9 cellular contexts compared by ENCODE assay signal in the genomic region with DNA sequence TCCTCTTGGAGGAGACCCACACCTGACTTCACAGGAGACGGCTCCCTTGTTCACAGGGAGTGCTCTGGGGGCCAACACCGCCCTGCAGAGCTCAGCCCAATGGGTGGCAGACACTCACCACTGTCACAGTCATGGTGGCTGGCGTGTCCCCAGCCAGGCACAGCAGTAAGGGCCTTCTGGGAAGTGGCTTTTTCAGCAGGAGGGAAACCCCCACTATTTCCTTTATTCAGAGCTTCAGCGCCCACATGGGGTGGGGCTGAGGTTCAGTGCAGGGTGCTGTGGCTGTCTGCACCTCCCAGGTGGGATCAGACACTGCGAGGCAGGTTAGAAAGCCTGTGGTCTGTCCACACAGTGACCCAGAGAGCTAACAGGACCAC. TPM values are rescaled to one million over a fixed set of nuclear protein-coding genes. Genes with fewer than 3 reads are reported as not detected.
A peak's percentile ranks its signal among the peaks of the same experiment; 100 is the strongest.
DNase-seq lines count a peak whose midpoint lies in the region; ATAC-seq and TF ChIP-seq lines count a peak whose summit lies in the region.
"Had no signal": no experiment of that assay in that cellular context is flagged by ENCODE, and none has a peak within 500 bp of the region (broad histone marks: within the 10 kb centered on the region; RNA-seq: fewer than 3 reads in every experiment).

No MANE protein-coding gene starts in this region.

- H3K9me3 ChIP-seq in OCI-LY3 (ENCODE audit: insufficient read depth, low read length): no peaks in the 10 kb centered on the region

- no peaks in the 10 kb centered on the region for H3K27me3 Mint-ChIP-seq in activated T-cell treated with anti-CD3 and anti-CD28 coated beads, Interleukin-2, amount 50 U/mL, for 72 hours (ENCODE audit: low read depth)

- peaks cover 9% of the 10 kb centered on the region for H4K20me1 ChIP-seq in OCI-LY3 (ENCODE audit: insufficient read depth, low read length)

- H3K9ac ChIP-seq in OCI-LY3 (ENCODE audit: low read length): peak overlapping the region; percentile 65; the same call in 1 of the 2 replicates

- H3K36me3 ChIP-seq in OCI-LY3 (replicated peaks; ENCODE audit: low read depth, low read length): peaks cover 41% of the 10 kb centered on the region

- H3K36me3 Mint-ChIP-seq in activated T-cell treated with anti-CD3 and anti-CD28 coated beads, Interleukin-2, amount 50 U/mL, for 72 hours (ENCODE audit: insufficient read depth in 2 of 2): peaks cover 4 to 15% of the 10 kb centered on the region in 2 donors

- peak; percentile 70 to 72 for ATAC-seq in activated T-cell treated with anti-CD3 and anti-CD28 coated beads, Interleukin-2, amount 50 U/mL, for 72 hours (replicated peaks in 1 of 2)
- ATAC-seq in GM18858 (IDR thresholded peaks at IDR 0.05; ENCODE audit: unreplicated experiment): no peak
- ATAC-seq: HCT116 had no signal

- DNase-seq in GM10266 (ENCODE audit: extremely low spot score) (peak; percentile 76), retina (no peak), SHP77 treated with DMSO at 0.1 percent for 48 hours (lab: John Stamatoyannopoulos, UW) (no peak), T1000 (lab: John Stamatoyannopoulos, UW) (no peak)
- DNase-seq in activated T-cell treated with anti-CD3 and anti-CD28 coated beads, Interleukin-2, amount 50 U/mL, for 72 hours: peak; percentile 74 to 76
- peak; percentile 59 to 67 for DNase-seq in stimulated activated CD4-positive, alpha-beta T cell treated with anti-CD3 and anti-CD28 coated beads, Interleukin-1b, Interleukin-23, amount 100 ng/mL, for 4 hours (ENCODE audit: low read depth in 2 of 2)

- H3K9me3 Mint-ChIP-seq in activated T-cell treated with anti-CD3 and anti-CD28 coated beads, Interleukin-2, amount 50 U/mL, for 72 hours: no peaks in the 10 kb centered on the region

- no peak for TF ChIP-seq CTCF in GM10266 (IDR thresholded peaks at IDR 0.05; ENCODE audit: control insufficient read depth, insufficient read depth, low read depth, missing control alignments)
- TF ChIP-seq CTCF in OCI-LY3 (IDR thresholded peaks at IDR 0.05; ENCODE audit: low read depth, low read length): no peak; the same call in 1 of the 2 replicates

- H3K27ac Mint-ChIP-seq in activated T-cell treated with anti-CD3 and anti-CD28 coated beads, Interleukin-2, amount 50 U/mL, for 72 hours: peak overlapping the region; percentile 94

- H3K4me3 Mint-ChIP-seq in activated T-cell treated with anti-CD3 and anti-CD28 coated beads, Interleukin-2, amount 50 U/mL, for 72 hours: peak overlapping the region; percentile 79 to 87

- peak overlapping the region; percentile 94 for H3K27ac ChIP-seq in OCI-LY3 (ENCODE audit: low read length)

- no peaks in the 10 kb centered on the region for H3K27me3 ChIP-seq in OCI-LY3 (ENCODE audit: low read depth, low read length)

- peak overlapping the region; percentile 68 for H3K4me2 ChIP-seq in OCI-LY3 (ENCODE audit: low read length)

- H3K4me3 ChIP-seq in OCI-LY3 (ENCODE audit: low read length): peak overlapping the region; percentile 66

- peaks cover 54% of the 10 kb centered on the region for H3K4me1 ChIP-seq in OCI-LY3 (ENCODE audit: low read length)

- no peak overlapping the region for H2AFZ ChIP-seq in OCI-LY3 (ENCODE audit: low read depth, low read length)

- peaks cover 72% of the 10 kb centered on the region for H3K4me1 Mint-ChIP-seq in activated T-cell treated with anti-CD3 and anti-CD28 coated beads, Interleukin-2, amount 50 U/mL, for 72 hours (ENCODE audit: low read depth)

- H3K79me2 ChIP-seq in OCI-LY3 (ENCODE audit: low read length): peaks cover 49% of the 10 kb centered on the region

RNA-seq across cellular contexts. Expression of gene SNAPC4, which starts 3.6 kb away (rescaled TPM):
- 10 to 100 TPM; 10.9 to 14.3 TPM for total RNA-seq in activated T-cell treated with anti-CD3 and anti-CD28 coated beads, Interleukin-2, amount 50 U/mL, for 72 hours

RNA-seq across cellular contexts. Expression of gene ENTR1, which starts 6.9 kb away (rescaled TPM):
- 10 to 100 TPM; 47.2 to 70.6 TPM for total RNA-seq in activated T-cell treated with anti-CD3 and anti-CD28 coated beads, Interleukin-2, amount 50 U/mL, for 72 hours

RNA-seq across cellular contexts. Expression of gene PMPCA, which starts 6.9 kb away (rescaled TPM):
- total RNA-seq in activated T-cell treated with anti-CD3 and anti-CD28 coated beads, Interleukin-2, amount 50 U/mL, for 72 hours: 10 to 100 TPM; 61.9 to 62.7 TPM

RNA-seq across cellular contexts. Expression of gene CARD9, which starts 30.1 kb away (rescaled TPM):
- 1 to 10 TPM; 1.2 to 1.6 TPM for total RNA-seq in activated T-cell treated with anti-CD3 and anti-CD28 coated beads, Interleukin-2, amount 50 U/mL, for 72 hours

RNA-seq across cellular contexts. Expression of gene INPP5E, which starts 36.1 kb away (rescaled TPM):
- total RNA-seq in activated T-cell treated with anti-CD3 and anti-CD28 coated beads, Interleukin-2, amount 50 U/mL, for 72 hours: 10 to 100 TPM; 17.2 to 20.1 TPM

Comparison
In these comparisons a context has a peak if more than half of its experiments do, and no peak if none do; other contexts are left out.
1. DNase-seq: peak in GM10266 (single experiment), activated T-cell treated with anti-CD3 and anti-CD28 coated beads, Interleukin-2, amount 50 U/mL, for 72 hours (2 of 2) and stimulated activated CD4-positive, alpha-beta T cell treated with anti-CD3 and anti-CD28 coated beads, Interleukin-1b, Interleukin-23, amount 100 ng/mL, for 4 hours (2 of 2); none in retina (single experiment), SHP77 treated with DMSO at 0.1 percent for 48 hours (single experiment) and T1000 (single experiment).